ENCODE assay signal across 15 cellular contexts in the genomic region with DNA sequence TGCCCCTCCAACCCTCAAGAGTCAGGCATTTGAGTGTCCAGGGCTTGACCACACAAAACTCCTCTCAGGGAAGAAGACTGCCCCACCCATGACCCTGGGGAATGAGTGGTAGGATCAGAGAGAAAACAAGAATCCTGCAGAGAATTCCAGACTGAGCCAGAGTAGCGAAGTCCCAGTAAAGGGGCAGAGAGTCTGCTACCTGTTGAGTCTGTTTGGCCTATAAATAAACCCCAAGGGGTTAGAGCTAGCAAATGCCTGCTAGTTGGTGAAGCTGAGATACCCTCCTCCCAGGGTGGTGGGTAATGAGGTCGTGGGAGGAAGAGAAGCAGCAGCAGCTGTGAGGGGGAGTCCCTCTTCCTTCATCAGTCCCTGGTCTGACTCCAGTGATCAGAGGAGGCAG. TPM values are rescaled to one million over a fixed set of nuclear protein-coding genes. Genes with fewer than 3 reads are reported as not detected.
A peak's percentile ranks its signal among the peaks of the same experiment; 100 is the strongest.
DNase-seq lines count a peak whose midpoint lies in the region; ATAC-seq and TF ChIP-seq lines count a peak whose summit lies in the region.
"Had no signal": no experiment of that assay in that cellular context is flagged by ENCODE, and none has a peak within 500 bp of the region (broad histone marks: within the 10 kb centered on the region; RNA-seq: fewer than 3 reads in every experiment).

No MANE protein-coding gene starts in this region.

- H3K4me3 Mint-ChIP-seq in CD4-positive, CD25-positive, alpha-beta regulatory T cell, result peak overlapping the region; percentile 95 to 99 (median 98)
- H3K4me3 Mint-ChIP-seq in activated T-helper 1 cell treated with anti-CD3 and anti-CD28 coated beads, Interleukin-12 subunit alpha, Interleukin-12 subunit beta, Interleukin-2, Interleukin-4 antibody, amounts not matched to agents 30 ng/mL and 10 ng/mL and 1 ng/mL, durations not matched to agents 14 hours and 24 hours and 36 hours, result peak overlapping the region; percentile 99
- H3K4me3 Mint-ChIP-seq in naive thymus-derived CD4-positive, alpha-beta T cell, result peak overlapping the region; percentile 89 to 100 (median 98)

- POLR2A ChIA-PET in naive thymus-derived CD4-positive, alpha-beta T cell (lab: Charles Lee), result interaction anchor here (6.1 to 37.2 kb wide), 2 partner anchors 8 to 19 kb away, joined by 44 to 1558 read pairs; a partner anchor contains a TSS

- no peak for ATAC-seq in CD4-positive, CD25-positive, alpha-beta regulatory T cell (ENCODE audit: low read depth in 2 of 2)
- no peak for ATAC-seq in naive thymus-derived CD4-positive, alpha-beta T cell
- no peak for ATAC-seq in HG02884 (IDR thresholded peaks at IDR 0.05; ENCODE audit: unreplicated experiment)
- ATAC-seq: PC-3 had no signal

- no peaks in the 10 kb centered on the region for H3K27me3 Mint-ChIP-seq in CD4-positive, CD25-positive, alpha-beta regulatory T cell
- no peaks in the 10 kb centered on the region for H3K27me3 Mint-ChIP-seq in activated T-helper 1 cell treated with anti-CD3 and anti-CD28 coated beads, Interleukin-12 subunit alpha, Interleukin-12 subunit beta, Interleukin-2, Interleukin-4 antibody, amounts not matched to agents 30 ng/mL and 10 ng/mL and 1 ng/mL, durations not matched to agents 14 hours and 24 hours and 36 hours (ENCODE audit: insufficient read depth)
- H3K27me3 Mint-ChIP-seq in naive thymus-derived CD4-positive, alpha-beta T cell, result no peaks in the 10 kb centered on the region

- peaks cover 32 to 78% (median 61%) of the 10 kb centered on the region in 4 donors for H3K4me1 Mint-ChIP-seq in CD4-positive, CD25-positive, alpha-beta regulatory T cell
- H3K4me1 Mint-ChIP-seq in activated T-helper 1 cell treated with anti-CD3 and anti-CD28 coated beads, Interleukin-12 subunit alpha, Interleukin-12 subunit beta, Interleukin-2, Interleukin-4 antibody, amounts not matched to agents 30 ng/mL and 10 ng/mL and 1 ng/mL, durations not matched to agents 14 hours and 24 hours and 36 hours (ENCODE audit: low read depth), result peaks cover 80% of the 10 kb centered on the region
- peaks cover 72 to 91% (median 78%) of the 10 kb centered on the region in 7 donors for H3K4me1 Mint-ChIP-seq in naive thymus-derived CD4-positive, alpha-beta T cell

- H3K27ac Mint-ChIP-seq in CD4-positive, CD25-positive, alpha-beta regulatory T cell, result peak overlapping the region in 2 of 3 donors; percentile 93 to 99
- peak overlapping the region; percentile 98 for H3K27ac Mint-ChIP-seq in activated T-helper 1 cell treated with anti-CD3 and anti-CD28 coated beads, Interleukin-12 subunit alpha, Interleukin-12 subunit beta, Interleukin-2, Interleukin-4 antibody, amounts not matched to agents 30 ng/mL and 10 ng/mL and 1 ng/mL, durations not matched to agents 14 hours and 24 hours and 36 hours
- H3K27ac Mint-ChIP-seq in naive thymus-derived CD4-positive, alpha-beta T cell, result peak overlapping the region in 7 of 9 donors; percentile 77 to 99 (median 97)

- H3K9me3 Mint-ChIP-seq in CD4-positive, CD25-positive, alpha-beta regulatory T cell, result no peaks in the 10 kb centered on the region
- no peaks in the 10 kb centered on the region for H3K9me3 Mint-ChIP-seq in activated T-helper 1 cell treated with anti-CD3 and anti-CD28 coated beads, Interleukin-12 subunit alpha, Interleukin-12 subunit beta, Interleukin-2, Interleukin-4 antibody, amounts not matched to agents 30 ng/mL and 10 ng/mL and 1 ng/mL, durations not matched to agents 14 hours and 24 hours and 36 hours
- H3K9me3 Mint-ChIP-seq in naive thymus-derived CD4-positive, alpha-beta T cell, result no peaks in the 10 kb centered on the region

- DNase-seq in CD4-positive, CD25-positive, alpha-beta regulatory T cell, result no peak
- no peak for DNase-seq in GM06990 (ENCODE audit: extremely low read depth, insufficient read length)
- DNase-seq in activated T-helper 1 cell treated with anti-CD3 and anti-CD28 coated beads, Interleukin-12 subunit alpha, Interleukin-12 subunit beta, Interleukin-2, Interleukin-4 antibody, amounts not matched to agents 30 ng/mL and 10 ng/mL and 1 ng/mL, durations not matched to agents 14 hours and 24 hours and 36 hours (ENCODE audit: low spot score), result no peak
- DNase-seq in naive thymus-derived CD4-positive, alpha-beta T cell, result no peak
- DNase-seq in NCI-H2196 (lab: John Stamatoyannopoulos, UW; ENCODE audit: unreplicated experiment), result no peak
- DNase-seq in effector CD8-positive, alpha-beta T cell (lab: John Stamatoyannopoulos, UW), result no peak
- DNase-seq: activated CD4-positive, alpha-beta T cell treated with anti-CD3 and anti-CD28 coated beads for 1 hour; C1 segment of cervical spinal cord; central memory CD4-positive, alpha-beta T cell; glutamatergic neuron; GM23248; NCI-H1417; PC-3 had no signal

- peak overlapping the region; percentile 80 for H3K27ac ChIP-seq in CD4-positive, CD25-positive, alpha-beta regulatory T cell (ENCODE audit: insufficient read depth, low read length, poor library complexity, severe bottlenecking)
- peak overlapping the region; percentile 83 for H3K27ac ChIP-seq in naive thymus-derived CD4-positive, alpha-beta T cell (ENCODE audit: low read depth, low read length)
- H3K27ac ChIP-seq: GM23248 had no signal

- CTCF ChIA-PET in naive thymus-derived CD4-positive, alpha-beta T cell (lab: Charles Lee), result interaction anchor here (1.5 to 5.6 kb wide), 3 partner anchors 10 to 17 kb away, joined by 5 to 63 read pairs (median 18); no protein-coding TSS in a partner anchor

- TF ChIP-seq CTCF in GM06990 (IDR thresholded peaks at IDR 0.05; ENCODE audit: insufficient read depth, low read length, poor library complexity, severe bottlenecking), result no peak

- H3K4me1 ChIP-seq in CD4-positive, CD25-positive, alpha-beta regulatory T cell (ENCODE audit: control insufficient read depth, insufficient read depth, low read length, poor library complexity, severe bottlenecking), result peaks cover 92% of the 10 kb centered on the region
- peaks cover 46 to 67% of the 10 kb centered on the region in 2 donors for H3K4me1 ChIP-seq in naive thymus-derived CD4-positive, alpha-beta T cell (ENCODE audit: control insufficient read depth in 2 of 2, insufficient read depth in 2 of 2, low read length in 2 of 2)

- H3K27me3 ChIP-seq in CD4-positive, CD25-positive, alpha-beta regulatory T cell (ENCODE audit: control insufficient read depth, insufficient read depth, low read length), result no peaks in the 10 kb centered on the region
- no peaks in the 10 kb centered on the region for H3K27me3 ChIP-seq in GM06990 (replicated peaks; ENCODE audit: control insufficient read depth, insufficient read depth, low read length)
- H3K27me3 ChIP-seq in naive thymus-derived CD4-positive, alpha-beta T cell (ENCODE audit: control insufficient read depth in 2 of 2, insufficient read depth in 2 of 2, low read length in 2 of 2), result no peaks in the 10 kb centered on the region

- intact Hi-C loops in activated T-helper 1 cell treated with anti-CD3 and anti-CD28 coated beads, Interleukin-12 subunit alpha, Interleukin-12 subunit beta, Interleukin-2, Interleukin-4 antibody, amounts not matched to agents 30 ng/mL and 10 ng/mL and 1 ng/mL, durations not matched to agents 14 hours and 24 hours and 36 hours (cut with micrococcal nuclease), result loop anchor here (5.0 to 10.0 kb wide), 2 partner anchors 686 to 1919 kb away; a partner anchor contains a TSS
- intact Hi-C loops in naive thymus-derived CD4-positive, alpha-beta T cell (cut with micrococcal nuclease), result loop anchor here in 1 of 2 donors (10.0 kb wide), 1 partner anchor 1496 kb away; a partner anchor contains a TSS

- H3K36me3 Mint-ChIP-seq in CD4-positive, CD25-positive, alpha-beta regulatory T cell, result peaks cover 55% of the 10 kb centered on the region
- H3K36me3 Mint-ChIP-seq in activated T-helper 1 cell treated with anti-CD3 and anti-CD28 coated beads, Interleukin-12 subunit alpha, Interleukin-12 subunit beta, Interleukin-2, Interleukin-4 antibody, amounts not matched to agents 30 ng/mL and 10 ng/mL and 1 ng/mL, durations not matched to agents 14 hours and 24 hours and 36 hours (ENCODE audit: low read depth), result peaks cover 78% of the 10 kb centered on the region
- peaks cover 14 to 78% (median 53%) of the 10 kb centered on the region in 5 donors for H3K36me3 Mint-ChIP-seq in naive thymus-derived CD4-positive, alpha-beta T cell

- H3K4me3 ChIP-seq in CD4-positive, CD25-positive, alpha-beta regulatory T cell (ENCODE audit: low read depth, low read length), result peak overlapping the region; percentile 97
- peak overlapping the region; percentile 70 for H3K4me3 ChIP-seq in GM06990 (replicated peaks; ENCODE audit: low read depth, low read length)
- H3K4me3 ChIP-seq in naive thymus-derived CD4-positive, alpha-beta T cell (ENCODE audit: low read length), result peak overlapping the region; percentile 91
- H3K4me3 ChIP-seq: GM23248 had no signal

- peaks cover 47% of the 10 kb centered on the region for H3K36me3 ChIP-seq in CD4-positive, CD25-positive, alpha-beta regulatory T cell (ENCODE audit: control insufficient read depth, insufficient read depth, low read length)
- peaks cover 27% of the 10 kb centered on the region for H3K36me3 ChIP-seq in GM06990 (ENCODE audit: control insufficient read depth, insufficient read depth, low read length)
- H3K36me3 ChIP-seq in naive thymus-derived CD4-positive, alpha-beta T cell (ENCODE audit: control insufficient read depth in 2 of 3, insufficient read depth in 3 of 3, low read length in 3 of 3), result peaks cover 33 to 53% (median 40%) of the 10 kb centered on the region in 3 experiments

- no peaks in the 10 kb centered on the region for H3K9me3 ChIP-seq in CD4-positive, CD25-positive, alpha-beta regulatory T cell (ENCODE audit: control insufficient read depth in 2 of 2, low read length in 2 of 2)
- no peaks in the 10 kb centered on the region for H3K9me3 ChIP-seq in naive thymus-derived CD4-positive, alpha-beta T cell (ENCODE audit: control insufficient read depth in 2 of 3, low read length in 3 of 3)

RNA-seq across cellular contexts. Expression of a gene that starts 2.5 kb away (rescaled TPM):
- total RNA-seq in CD4-positive, CD25-positive, alpha-beta regulatory T cell, result 470 TPM
- polyA plus RNA-seq in CD4-positive, CD25-positive, alpha-beta regulatory T cell, result 100 to 1,000 TPM; 450 to 594 (median 504) TPM
- total RNA-seq in activated T-helper 1 cell treated with anti-CD3 and anti-CD28 coated beads, Interleukin-12 subunit alpha, Interleukin-12 subunit beta, Interleukin-2, Interleukin-4 antibody, amounts not matched to agents 30 ng/mL and 10 ng/mL and 1 ng/mL, durations not matched to agents 14 hours and 24 hours and 36 hours, result 378 and 384 TPM in 2 replicates
- total RNA-seq in naive thymus-derived CD4-positive, alpha-beta T cell, result 100 to 1,000 TPM; 303 to 746 (median 450) TPM
- polyA plus RNA-seq in naive thymus-derived CD4-positive, alpha-beta T cell, result 100 to 1,000 TPM; 446 to 613 TPM
- total RNA-seq: epithelial cell of proximal tubule, GM23248, PC-3 had no signal
- polyA plus RNA-seq: GM23248 had no signal

RNA-seq across cellular contexts. Expression of a gene that starts 26.0 kb away (rescaled TPM):
- total RNA-seq in CD4-positive, CD25-positive, alpha-beta regulatory T cell, result 0.27 TPM
- under 1 TPM; 0.07 to 0.56 (median 0.30) TPM for polyA plus RNA-seq in CD4-positive, CD25-positive, alpha-beta regulatory T cell
- 2.9 and 3.2 TPM in 2 replicates for total RNA-seq in activated T-helper 1 cell treated with anti-CD3 and anti-CD28 coated beads, Interleukin-12 subunit alpha, Interleukin-12 subunit beta, Interleukin-2, Interleukin-4 antibody, amounts not matched to agents 30 ng/mL and 10 ng/mL and 1 ng/mL, durations not matched to agents 14 hours and 24 hours and 36 hours
- 1 to 10 TPM in 3 of 5 experiments, under 1 TPM in 2; 0.51 to 1.5 (median 1.3) TPM for total RNA-seq in naive thymus-derived CD4-positive, alpha-beta T cell
- polyA plus RNA-seq in naive thymus-derived CD4-positive, alpha-beta T cell, result under 1 TPM; 0.31 to 0.45 TPM

RNA-seq across cellular contexts. Expression of a gene that starts 47.6 kb away (rescaled TPM):
- total RNA-seq in CD4-positive, CD25-positive, alpha-beta regulatory T cell, result 0.86 TPM
- 1 to 10 TPM in 2 of 4 donors, under 1 TPM in 2; 0.21 to 1.9 (median 0.93) TPM for polyA plus RNA-seq in CD4-positive, CD25-positive, alpha-beta regulatory T cell
- total RNA-seq in activated T-helper 1 cell treated with anti-CD3 and anti-CD28 coated beads, Interleukin-12 subunit alpha, Interleukin-12 subunit beta, Interleukin-2, Interleukin-4 antibody, amounts not matched to agents 30 ng/mL and 10 ng/mL and 1 ng/mL, durations not matched to agents 14 hours and 24 hours and 36 hours, result 0.16 and 0.17 TPM in 2 replicates
- 1 to 10 TPM in 2 of 5 experiments, under 1 TPM in 2, not detected in 1; 0.30 to 2.3 (median 0.97) TPM for total RNA-seq in naive thymus-derived CD4-positive, alpha-beta T cell
- 1 to 10 TPM in 1 of 2 donors, under 1 TPM in 1; 0.41 to 1.6 TPM for polyA plus RNA-seq in naive thymus-derived CD4-positive, alpha-beta T cell

RNA-seq across cellular contexts. Expression of a gene that starts 53.7 kb away (rescaled TPM):
- 0.47 TPM for total RNA-seq in CD4-positive, CD25-positive, alpha-beta regulatory T cell
- polyA plus RNA-seq in CD4-positive, CD25-positive, alpha-beta regulatory T cell, result under 1 TPM; 0.38 to 0.74 (median 0.64) TPM
- 15.9 and 17.9 TPM in 2 replicates for total RNA-seq in activated T-helper 1 cell treated with anti-CD3 and anti-CD28 coated beads, Interleukin-12 subunit alpha, Interleukin-12 subunit beta, Interleukin-2, Interleukin-4 antibody, amounts not matched to agents 30 ng/mL and 10 ng/mL and 1 ng/mL, durations not matched to agents 14 hours and 24 hours and 36 hours
- 1 to 10 TPM in 1 of 5 experiments, under 1 TPM in 1, not detected in 3; 0.47 to 3.6 TPM for total RNA-seq in naive thymus-derived CD4-positive, alpha-beta T cell
- polyA plus RNA-seq in naive thymus-derived CD4-positive, alpha-beta T cell, result under 1 TPM; 0.18 to 0.54 TPM
- total RNA-seq: PC-3 had no signal
